Comparison of ENCODE assay signal across 15 cellular contexts in the genomic region with DNA sequence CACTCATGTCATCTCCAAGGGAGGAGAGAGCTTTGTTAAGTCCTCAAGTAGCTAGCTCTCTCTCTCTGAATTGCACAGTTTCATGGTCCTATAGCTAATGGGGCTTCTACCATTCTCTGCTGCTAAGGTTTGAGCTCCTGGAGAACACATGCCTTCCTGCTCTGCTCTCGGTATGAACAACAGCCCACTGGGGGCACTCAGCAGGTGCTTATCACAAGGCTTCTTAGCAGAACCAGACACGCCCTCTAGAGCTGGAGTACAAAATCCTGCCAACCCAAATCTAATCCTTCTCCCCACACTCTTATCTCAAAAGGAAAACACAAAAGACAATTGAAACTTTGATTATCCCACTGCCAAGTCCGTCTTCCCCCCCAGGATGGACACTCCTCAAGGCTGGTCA.
"Had no signal": no experiment of that assay in that cellular context is flagged by ENCODE, and none has a peak within 500 bp of the region (broad histone marks: within the 10 kb centered on the region; RNA-seq: fewer than 3 reads in every experiment).

No MANE protein-coding gene starts in this region.

- H3K9me3 Mint-ChIP-seq: activated naive CD4-positive, alpha-beta T cell treated with anti-CD3 and anti-CD28 coated beads for 36 hours had no signal

- H3K27me3 ChIP-seq: foreskin keratinocyte, thyroid gland, vagina had no signal

- H3K36me3 Mint-ChIP-seq: natural killer cell had no signal

- H3K4me3 Mint-ChIP-seq: activated CD8-positive, alpha-beta T cell treated with anti-CD3 and anti-CD28 coated beads, Interleukin-2, amount 10 ng/mL, durations not matched to agents 7 days and 5 days; activated naive CD4-positive, alpha-beta T cell treated with anti-CD3 and anti-CD28 coated beads for 36 hours; activated T-helper 17 cell treated with anti-CD3 and anti-CD28 coated beads, Interleukin-2, amount 50 U/mL, for 72 hours; natural killer cell had no signal

- H3K4me1 ChIP-seq: thyroid gland, vagina had no signal

- FAIRE-seq: astrocyte, endothelial cell of umbilical vein, small intestine had no signal

- H3K27ac Mint-ChIP-seq: activated CD8-positive, alpha-beta T cell treated with anti-CD3 and anti-CD28 coated beads, Interleukin-2, amount 10 ng/mL, durations not matched to agents 7 days and 5 days; activated naive CD4-positive, alpha-beta T cell treated with anti-CD3 and anti-CD28 coated beads for 36 hours; activated T-helper 17 cell treated with anti-CD3 and anti-CD28 coated beads, Interleukin-2, amount 50 U/mL, for 72 hours; natural killer cell; progenitor cell of endocrine pancreas had no signal

- H3K27ac ChIP-seq: foreskin keratinocyte, thyroid gland, vagina had no signal

- ATAC-seq: activated CD8-positive, alpha-beta T cell treated with anti-CD3 and anti-CD28 coated beads, Interleukin-2, amount 10 ng/mL, durations not matched to agents 7 days and 5 days; activated T-helper 17 cell treated with anti-CD3 and anti-CD28 coated beads, Interleukin-2, amount 50 U/mL, for 72 hours; foreskin keratinocyte; mucosa of descending colon; natural killer cell; right cardiac atrium had no signal

- H3K4me3 ChIP-seq: mucosa of descending colon, thyroid gland, vagina had no signal

- H3K4me1 Mint-ChIP-seq: activated T-helper 17 cell treated with anti-CD3 and anti-CD28 coated beads, Interleukin-2, amount 50 U/mL, for 72 hours had no signal

- DNase-seq: activated CD4-positive, alpha-beta T cell treated with anti-CD3 and anti-CD28 coated beads for 48 hours; activated CD8-positive, alpha-beta T cell treated with anti-CD3 and anti-CD28 coated beads, Interleukin-2, amount 10 ng/mL, durations not matched to agents 7 days and 5 days; activated naive CD4-positive, alpha-beta T cell treated with anti-CD3 and anti-CD28 coated beads for 36 hours; foreskin keratinocyte; mucosa of descending colon; natural killer cell; occipital lobe; right cardiac atrium; small intestine; thyroid gland had no signal
